In genomic region chr22:25899566-25899965, GRCh38 we compare ENCODE assay signal across 29 cellular contexts.
"Had no signal": no experiment of that assay in that cellular context is flagged by ENCODE, and none has a peak within 500 bp of the region (broad histone marks: within the 10 kb centered on the region; RNA-seq: fewer than 3 reads in every experiment).

No MANE protein-coding gene starts in this region.

- H3K4me3 Mint-ChIP-seq: mesothelial cell of epicardium; naive B cell; natural killer cell; nephron progenitor cell; neural progenitor cell; stimulated activated memory B cell treated with anti-CD40 and anti-IgM and Interleukin-4, amounts not matched to agents 10 μg/mL and 1 μg/mL and 100 μg/mL, for 72 hours had no signal

- H3K27ac ChIP-seq: heart right ventricle, hepatocyte, neural progenitor cell, neutrophil, pancreas, prostate gland, sigmoid colon, spleen, stomach, testis, thyroid gland, transverse colon, upper lobe of left lung, uterus had no signal

- H3K27ac Mint-ChIP-seq: mesothelial cell of epicardium; naive B cell; natural killer cell; nephron progenitor cell; neural progenitor cell; stimulated activated memory B cell treated with anti-CD40 and anti-IgM and Interleukin-4, amounts not matched to agents 10 μg/mL and 1 μg/mL and 100 μg/mL, for 72 hours had no signal

- H2AFZ ChIP-seq: hepatocyte, neural progenitor cell had no signal

- H3K79me2 ChIP-seq: hepatocyte had no signal

- H3K36me3 ChIP-seq: neural progenitor cell, neutrophil, pancreas, prostate gland, sigmoid colon, spleen, stomach, thyroid gland, transverse colon, upper lobe of left lung, uterus had no signal

- H3K36me3 Mint-ChIP-seq: mesothelial cell of epicardium; naive B cell; natural killer cell; neural progenitor cell; stimulated activated memory B cell treated with anti-CD40 and anti-IgM and Interleukin-4, amounts not matched to agents 10 μg/mL and 1 μg/mL and 100 μg/mL, for 72 hours had no signal

- H3K4me2 ChIP-seq: hepatocyte, neural progenitor cell had no signal

- H3K4me1 ChIP-seq: neural progenitor cell, pancreas, prostate gland, sigmoid colon, spleen, stomach, testis, thyroid gland, transverse colon, upper lobe of left lung, uterus had no signal

- ATAC-seq: heart right ventricle; natural killer cell; pancreas; right cardiac atrium; stimulated activated memory B cell treated with anti-CD40 and anti-IgM and Interleukin-4, amounts not matched to agents 10 μg/mL and 1 μg/mL and 100 μg/mL, for 72 hours; stimulated activated naive CD8-positive, alpha-beta T cell treated with anti-CD3 and anti-CD28 coated beads, Interleukin-15, Interleukin-2, amounts not matched to agents 100 U/mL and 50 U/mL, for 24 hours had no signal

- FAIRE-seq: pancreas, small intestine had no signal

- H3K9ac ChIP-seq: neural progenitor cell had no signal

- H3K9me3 ChIP-seq: heart right ventricle, left ventricle myocardium inferior, neutrophil, pancreas, prostate gland, sigmoid colon, spleen, testis, thyroid gland, transverse colon, upper lobe of left lung, uterus had no signal

- H3K4me1 Mint-ChIP-seq: mesothelial cell of epicardium; naive B cell; natural killer cell; nephron progenitor cell; neural progenitor cell; stimulated activated memory B cell treated with anti-CD40 and anti-IgM and Interleukin-4, amounts not matched to agents 10 μg/mL and 1 μg/mL and 100 μg/mL, for 72 hours had no signal

- H3K9me3 Mint-ChIP-seq: natural killer cell; neural progenitor cell; stimulated activated memory B cell treated with anti-CD40 and anti-IgM and Interleukin-4, amounts not matched to agents 10 μg/mL and 1 μg/mL and 100 μg/mL, for 72 hours had no signal

- H3K27me3 ChIP-seq: testis, thyroid gland, upper lobe of left lung, uterus had no signal

- H3K4me3 ChIP-seq: heart right ventricle, hepatocyte, left ventricle myocardium inferior, lung, neural progenitor cell, pancreas, prostate gland, sigmoid colon, spleen, stomach, testis, thyroid gland, transverse colon, upper lobe of left lung, uterus had no signal

- DNase-seq: heart right ventricle; islet precursor cell; left ventricle myocardium inferior; mesendoderm; naive B cell; natural killer cell; nephron progenitor cell; pancreas; retina; right cardiac atrium; sigmoid colon; small intestine; spleen; stimulated activated CD4-positive, alpha-beta T cell treated with anti-CD3 and anti-CD28 coated beads, Interleukin-4, amount 100 ng/mL, for 4 hours; stimulated activated CD8-positive, alpha-beta memory T cell treated with anti-CD3 and anti-CD28 coated beads, Interleukin-4, amount 100 ng/mL, for 48 hours; stimulated activated naive CD8-positive, alpha-beta T cell treated with anti-CD3 and anti-CD28 coated beads, Interleukin-15, Interleukin-2, amounts not matched to agents 100 U/mL and 50 U/mL, for 24 hours; stomach; testis; thyroid gland; transverse colon; upper lobe of left lung; uterus had no signal
